In genomic region chr5:59640411-59640810, GRCh38 we compare ENCODE assay signal across 16 cellular contexts.
A peak's percentile ranks its signal among the peaks of the same experiment; 100 is the strongest.
DNase-seq lines count a peak whose midpoint lies in the region; ATAC-seq, FAIRE-seq and TF ChIP-seq lines count a peak whose summit lies in the region.
"Had no signal": no experiment of that assay in that cellular context is flagged by ENCODE, and none has a peak within 500 bp of the region (broad histone marks: within the 10 kb centered on the region; RNA-seq: fewer than 3 reads in every experiment).

No MANE protein-coding gene starts in this region.

- TF ChIP-seq CTCF in bronchial epithelial cell (IDR thresholded peaks at IDR 0.05; ENCODE audit: insufficient read depth, low read length, severe bottlenecking) (no peak), Caco-2 (IDR thresholded peaks at IDR 0.05; ENCODE audit: insufficient read depth in 1 of 2, low read depth in 1 of 2, low read length in 1 of 2, severe bottlenecking in 1 of 2, unreplicated experiment in 1 of 2) (no peak), esophagus muscularis mucosa (IDR thresholded peaks at IDR 0.05) (no peak)

- DNase-seq in AG08395 (ENCODE audit: low spot score): peak; percentile 53
- DNase-seq in LHCN-M2 (ENCODE audit: low read depth): peak; percentile 23
- DNase-seq in bronchial epithelial cell (ENCODE audit: low read depth): peak; percentile 22
- DNase-seq in memory B cell (ENCODE audit: low spot score in 2 of 2): no peak
- no peak for DNase-seq in Caco-2
- no peak for DNase-seq in esophagus muscularis mucosa (ENCODE audit: extremely low spot score)
- DNase-seq: activated CD4-positive, alpha-beta T cell treated with anti-CD3 and anti-CD28 coated beads, Interleukin-2, amount 10 ng/mL, durations not matched to agents 24 days and 14 days; cortex of kidney; NCI-H2081 treated with DMSO at 0.1 percent for 48 hours; stimulated activated CD4-positive, alpha-beta T cell treated with anti-CD3 and anti-CD28 coated beads, Interleukin-4, amount 100 ng/mL, for 1 hour; T-cell had no signal

- H3K27me3 Mint-ChIP-seq in memory B cell (no peaks in the 10 kb centered on the region), Caco-2 (ENCODE audit: insufficient read depth, unreplicated experiment) (peaks cover 17% of the 10 kb centered on the region)
- H3K27me3 Mint-ChIP-seq: T-cell, type B pancreatic cell had no signal

- H3K36me3 Mint-ChIP-seq in memory B cell: peaks cover 2% of the 10 kb centered on the region
- H3K36me3 Mint-ChIP-seq in Caco-2 (ENCODE audit: insufficient read depth, unreplicated experiment): no peaks in the 10 kb centered on the region
- H3K36me3 Mint-ChIP-seq: T-cell had no signal

- no peak for FAIRE-seq in bronchial epithelial cell (lab: Jason Lieb, UNC)

- BruUV-seq in Caco-2 (replicated peaks; lab: Mats Ljungman, UMichigan): no TSS peak

- H3K4me3 ChIP-seq in bronchial epithelial cell (ENCODE audit: low read depth, low read length): no peak overlapping the region
- H3K4me3 ChIP-seq in Caco-2 (ENCODE audit: low read depth, low read length): no peak overlapping the region
- no peak overlapping the region for H3K4me3 ChIP-seq in esophagus muscularis mucosa
- H3K4me3 ChIP-seq: adrenal gland had no signal

- POLR2A ChIA-PET in Caco-2 (lab: Charles Lee): no interaction called here

- H3K27me3 ChIP-seq in bronchial epithelial cell (ENCODE audit: control insufficient read depth, insufficient read depth, low read length) (no peaks in the 10 kb centered on the region), Caco-2 (replicated peaks; ENCODE audit: control insufficient read depth, insufficient read depth, low read length) (no peaks in the 10 kb centered on the region), esophagus muscularis mucosa (no peaks in the 10 kb centered on the region)
- H3K27me3 ChIP-seq: adrenal gland had no signal

- H3K36me3 ChIP-seq in bronchial epithelial cell (ENCODE audit: control insufficient read depth, insufficient read depth, low read length) (no peaks in the 10 kb centered on the region), Caco-2 (ENCODE audit: control insufficient read depth, insufficient read depth, low read length) (no peaks in the 10 kb centered on the region), esophagus muscularis mucosa (no peaks in the 10 kb centered on the region)
- H3K36me3 ChIP-seq: adrenal gland had no signal

- ATAC-seq in memory B cell (ENCODE audit: low read depth) (no peak), HG02840 (IDR thresholded peaks at IDR 0.05; ENCODE audit: low FRiP score, unreplicated experiment) (no peak), GM19463 (IDR thresholded peaks at IDR 0.05; ENCODE audit: unreplicated experiment) (no peak)
- ATAC-seq: T-cell had no signal

- intact Hi-C loops in Caco-2 (cut with micrococcal nuclease; ENCODE audit: unreplicated experiment) (no loop called here), esophagus muscularis mucosa (cut with DNase I) (no loop called here)

- TF ChIP-seq POLR2A in esophagus muscularis mucosa (IDR thresholded peaks at IDR 0.05; ENCODE audit: low read depth): no peak

- WGBS in esophagus muscularis mucosa: 91% methylated on average over 1 of the region's 1 CpG

- no peak for TF ChIP-seq EP300 in esophagus muscularis mucosa (IDR thresholded peaks at IDR 0.05)

- H3K4me3 Mint-ChIP-seq in memory B cell (no peak overlapping the region), Caco-2 (ENCODE audit: unreplicated experiment) (no peak overlapping the region)
- H3K4me3 Mint-ChIP-seq: activated CD4-positive, alpha-beta T cell treated with anti-CD3 and anti-CD28 coated beads, Interleukin-2, amount 10 ng/mL, durations not matched to agents 24 days and 14 days; activated T-helper 1 cell treated with anti-CD3 and anti-CD28 coated beads, Interleukin-12 subunit alpha, Interleukin-12 subunit beta, Interleukin-2, Interleukin-4 antibody, amounts not matched to agents 30 ng/mL and 10 ng/mL and 1 ng/mL, durations not matched to agents 14 hours and 24 hours and 36 hours; T-cell; type B pancreatic cell had no signal

- no peak overlapping the region for H3K27ac ChIP-seq in esophagus muscularis mucosa (replicated peaks in 1 of 4)
- H3K27ac ChIP-seq: adrenal gland had no signal

- CTCF ChIA-PET in Caco-2 (lab: Charles Lee): no interaction called here

- H3K4me1 Mint-ChIP-seq in memory B cell (peaks cover 6% of the 10 kb centered on the region), Caco-2 (ENCODE audit: low read depth, unreplicated experiment) (no peaks in the 10 kb centered on the region)

- H3K9me3 Mint-ChIP-seq in memory B cell (peaks cover 4% of the 10 kb centered on the region), Caco-2 (ENCODE audit: unreplicated experiment) (no peaks in the 10 kb centered on the region)
- H3K9me3 Mint-ChIP-seq: activated CD4-positive, alpha-beta T cell treated with anti-CD3 and anti-CD28 coated beads, Interleukin-2, amount 10 ng/mL, durations not matched to agents 24 days and 14 days; T-cell had no signal

- H3K27ac Mint-ChIP-seq in memory B cell: peak overlapping the region; percentile 81
- H3K27ac Mint-ChIP-seq in Caco-2 (ENCODE audit: unreplicated experiment): no peak overlapping the region
- H3K27ac Mint-ChIP-seq: activated CD4-positive, alpha-beta T cell treated with anti-CD3 and anti-CD28 coated beads, Interleukin-2, amount 10 ng/mL, durations not matched to agents 24 days and 14 days; activated T-helper 1 cell treated with anti-CD3 and anti-CD28 coated beads, Interleukin-12 subunit alpha, Interleukin-12 subunit beta, Interleukin-2, Interleukin-4 antibody, amounts not matched to agents 30 ng/mL and 10 ng/mL and 1 ng/mL, durations not matched to agents 14 hours and 24 hours and 36 hours; T-cell; type B pancreatic cell had no signal

- H3K9me3 ChIP-seq in Caco-2 (no peaks in the 10 kb centered on the region), esophagus muscularis mucosa (no peaks in the 10 kb centered on the region)
- H3K9me3 ChIP-seq: adrenal gland had no signal

- H3K4me1 ChIP-seq in Caco-2 (no peaks in the 10 kb centered on the region), esophagus muscularis mucosa (no peaks in the 10 kb centered on the region)
- H3K4me1 ChIP-seq: adrenal gland had no signal

Comparison
In these comparisons a context has a peak if more than half of its experiments do, and no peak if none do; other contexts are left out.
1. DNase-seq: peak in AG08395 (single experiment), LHCN-M2 (single experiment) and bronchial epithelial cell (single experiment); none in memory B cell (0 of 2), Caco-2 (0 of 2) and esophagus muscularis mucosa (single experiment).